7 cellular contexts compared by ENCODE assay signal in the genomic region with DNA sequence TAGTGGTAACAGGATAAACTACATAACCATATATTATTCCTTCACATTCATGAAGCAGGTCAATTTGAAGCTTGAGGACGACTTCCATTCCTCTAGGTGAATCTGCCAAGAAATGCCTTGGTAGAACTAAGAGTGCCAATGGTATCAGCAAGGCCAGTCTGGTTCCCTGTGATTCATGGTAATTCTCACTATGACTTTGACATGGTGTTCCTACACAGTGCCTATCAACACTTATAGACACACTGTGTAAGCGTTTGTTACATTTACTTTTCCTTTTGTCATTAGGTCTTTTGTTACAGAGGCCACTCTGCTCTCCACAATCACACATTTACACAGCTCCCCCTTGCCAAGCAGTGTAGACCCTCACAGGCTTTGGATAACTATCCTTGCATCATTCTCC. TPM values are rescaled to one million over a fixed set of nuclear protein-coding genes. Genes with fewer than 3 reads are reported as not detected.
DNase-seq lines count a peak whose midpoint lies in the region; ATAC-seq and TF ChIP-seq lines count a peak whose summit lies in the region.
"Not testable (repeated sequence)": the region's sequence is repeated elsewhere in the genome, so short reads cannot be mapped to it uniquely, and the experiment has no call there.

No MANE protein-coding gene starts in this region.

- H3K27me3 ChIP-seq in GM23338 (ENCODE audit: insufficient read depth), result not testable (repeated sequence)

- H2AFZ ChIP-seq in GM23338, result not testable (repeated sequence)

- H3K79me2 ChIP-seq in GM23338 (replicated peaks; ENCODE audit: insufficient read depth), result not testable (repeated sequence)

- not testable (repeated sequence) for H3K9me3 Mint-ChIP-seq in GM23338; activated CD4-positive, alpha-beta T cell treated with anti-CD3 and anti-CD28 coated beads, Interleukin-2, amount 10 ng/mL, durations not matched to agents 7 days and 5 days; activated T-cell treated with anti-CD3 and anti-CD28 coated beads, Interleukin-2, amount 50 U/mL, for 72 hours; activated naive CD8-positive, alpha-beta T cell (ENCODE audit: low read depth); progenitor cell of endocrine pancreas (ENCODE audit: low read depth)

- not testable (repeated sequence) for H4K20me1 ChIP-seq in GM23338 (replicated peaks; ENCODE audit: insufficient read depth)

- not testable (repeated sequence) for ATAC-seq in GM23338, T-helper 17 cell
- peak in 1 of 2 donors; percentile 22 for ATAC-seq in activated T-cell treated with anti-CD3 and anti-CD28 coated beads, Interleukin-2, amount 50 U/mL, for 72 hours (replicated peaks in 1 of 2)
- peak; percentile 10 for ATAC-seq in Right ventricle myocardium superior (ENCODE audit: poor library complexity)

- H3K36me3 Mint-ChIP-seq in GM23338 (ENCODE audit: low read depth), result peaks cover 68% of the 10 kb centered on the region
- H3K36me3 Mint-ChIP-seq in T-helper 17 cell (ENCODE audit: low read depth); activated naive CD8-positive, alpha-beta T cell: not testable (repeated sequence)
- peaks cover 47% of the 10 kb centered on the region for H3K36me3 Mint-ChIP-seq in activated CD4-positive, alpha-beta T cell treated with anti-CD3 and anti-CD28 coated beads, Interleukin-2, amount 10 ng/mL, durations not matched to agents 7 days and 5 days (ENCODE audit: low read depth)
- H3K36me3 Mint-ChIP-seq in activated T-cell treated with anti-CD3 and anti-CD28 coated beads, Interleukin-2, amount 50 U/mL, for 72 hours (ENCODE audit: insufficient read depth in 2 of 2), result peaks cover 7 to 24% of the 10 kb centered on the region in 2 donors
- H3K36me3 Mint-ChIP-seq in progenitor cell of endocrine pancreas (ENCODE audit: insufficient read depth), result peaks cover 29% of the 10 kb centered on the region

- H3K27ac Mint-ChIP-seq in GM23338 (peak overlapping the region; percentile 75), T-helper 17 cell (peak overlapping the region; percentile 78), progenitor cell of endocrine pancreas (peak overlapping the region; percentile 78)
- H3K27ac Mint-ChIP-seq in activated CD4-positive, alpha-beta T cell treated with anti-CD3 and anti-CD28 coated beads, Interleukin-2, amount 10 ng/mL, durations not matched to agents 7 days and 5 days, result peak overlapping the region; percentile 6
- peak overlapping the region; percentile 62 for H3K27ac Mint-ChIP-seq in activated T-cell treated with anti-CD3 and anti-CD28 coated beads, Interleukin-2, amount 50 U/mL, for 72 hours
- H3K27ac Mint-ChIP-seq in activated naive CD8-positive, alpha-beta T cell, result peak overlapping the region; percentile 59

- not testable (repeated sequence) for H3K4me2 ChIP-seq in GM23338

- peaks cover 16% of the 10 kb centered on the region for H3K4me1 Mint-ChIP-seq in GM23338
- not testable (repeated sequence) for H3K4me1 Mint-ChIP-seq in T-helper 17 cell; activated naive CD8-positive, alpha-beta T cell (ENCODE audit: low read depth); progenitor cell of endocrine pancreas (ENCODE audit: low read depth)
- H3K4me1 Mint-ChIP-seq in activated CD4-positive, alpha-beta T cell treated with anti-CD3 and anti-CD28 coated beads, Interleukin-2, amount 10 ng/mL, durations not matched to agents 7 days and 5 days, result peaks cover 14% of the 10 kb centered on the region
- peaks cover 16% of the 10 kb centered on the region for H3K4me1 Mint-ChIP-seq in activated T-cell treated with anti-CD3 and anti-CD28 coated beads, Interleukin-2, amount 50 U/mL, for 72 hours (ENCODE audit: low read depth)

- DNase-seq in GM23338 (ENCODE audit: low spot score); T-helper 17 cell; activated CD4-positive, alpha-beta T cell treated with anti-CD3 and anti-CD28 coated beads, Interleukin-2, amount 10 ng/mL, durations not matched to agents 7 days and 5 days; activated T-cell treated with anti-CD3 and anti-CD28 coated beads, Interleukin-2, amount 50 U/mL, for 72 hours; Right ventricle myocardium superior; progenitor cell of endocrine pancreas (ENCODE audit: low spot score, unreplicated experiment): not testable (repeated sequence)

- not testable (repeated sequence) for H3K4me3 Mint-ChIP-seq in GM23338; T-helper 17 cell; activated CD4-positive, alpha-beta T cell treated with anti-CD3 and anti-CD28 coated beads, Interleukin-2, amount 10 ng/mL, durations not matched to agents 7 days and 5 days; activated T-cell treated with anti-CD3 and anti-CD28 coated beads, Interleukin-2, amount 50 U/mL, for 72 hours; activated naive CD8-positive, alpha-beta T cell; progenitor cell of endocrine pancreas (ENCODE audit: low read depth)

- H3K9me3 ChIP-seq in T-helper 17 cell (ENCODE audit: control insufficient read depth, low read length, poor library complexity, severe bottlenecking), result not testable (repeated sequence)

- peaks cover 14% of the 10 kb centered on the region for H3K27me3 Mint-ChIP-seq in GM23338 (ENCODE audit: insufficient read depth, low read depth, poor library complexity)
- H3K27me3 Mint-ChIP-seq in T-helper 17 cell; activated CD4-positive, alpha-beta T cell treated with anti-CD3 and anti-CD28 coated beads, Interleukin-2, amount 10 ng/mL, durations not matched to agents 7 days and 5 days; activated T-cell treated with anti-CD3 and anti-CD28 coated beads, Interleukin-2, amount 50 U/mL, for 72 hours (ENCODE audit: low read depth); activated naive CD8-positive, alpha-beta T cell; progenitor cell of endocrine pancreas: not testable (repeated sequence)

- 0 out of 2 replicates have a peak overlapping the region, but pooled peaks have one; percentile 26 for H3K27ac ChIP-seq in GM23338 (ENCODE audit: low read depth)

- not testable (repeated sequence) for H3K9me2 ChIP-seq in GM23338 (ENCODE audit: insufficient read depth)

- H3K36me3 ChIP-seq in GM23338 (ENCODE audit: insufficient read depth), result peaks cover 23% of the 10 kb centered on the region

- not testable (repeated sequence) for H3K4me3 ChIP-seq in GM23338

- POLR2A ChIA-PET in activated CD4-positive, alpha-beta T cell treated with anti-CD3 and anti-CD28 coated beads, Interleukin-2, amount 10 ng/mL, durations not matched to agents 7 days and 5 days (lab: Charles Lee), result not testable (repeated sequence)

- not testable (repeated sequence) for H3K4me1 ChIP-seq in GM23338 (ENCODE audit: insufficient read depth)

- not testable (repeated sequence) for TF ChIP-seq CTCF in GM23338 (conservative IDR thresholded peaks at IDR 0.05; ENCODE audit: low read depth in 2 of 2); progenitor cell of endocrine pancreas (IDR thresholded peaks at IDR 0.05; ENCODE audit: unreplicated experiment)

- peaks cover 24% of the 10 kb centered on the region; the same call in 1 of the 2 replicates for H3F3A ChIP-seq in GM23338 (replicated peaks; ENCODE audit: low read depth)

- intact Hi-C loops in Right ventricle myocardium superior (cut with DNase I), result not testable (repeated sequence)

- CTCF ChIA-PET in activated CD4-positive, alpha-beta T cell treated with anti-CD3 and anti-CD28 coated beads, Interleukin-2, amount 10 ng/mL, durations not matched to agents 7 days and 5 days (lab: Charles Lee), result not testable (repeated sequence)

RNA-seq across cellular contexts. Expression of a gene that starts 34.1 kb away (rescaled TPM):
- total RNA-seq in GM23338 (2014; rRNA removed; shearing (Covaris generic)), result 30.9 and 42.3 TPM in 2 replicates
- polyA plus RNA-seq in GM23338 (2016; fragmentation: Nextera tagmentation; extraction: Ambion mirVana), result 35.0 and 35.8 TPM in 2 replicates
- total RNA-seq in T-helper 17 cell (under 1 TPM; 0.37 to 0.55 TPM), Right ventricle myocardium superior (7.9 TPM), progenitor cell of endocrine pancreas (10.9 and 12.9 TPM in 2 replicates)
- total RNA-seq in activated CD4-positive, alpha-beta T cell treated with anti-CD3 and anti-CD28 coated beads, Interleukin-2, amount 10 ng/mL, durations not matched to agents 7 days and 5 days, result 1 to 10 TPM; 3.5 to 4.7 TPM
- total RNA-seq in activated T-cell treated with anti-CD3 and anti-CD28 coated beads, Interleukin-2, amount 50 U/mL, for 72 hours, result 10 to 100 TPM; 16.2 to 24.8 TPM

Comparison
In these comparisons a context has a peak if more than half of its experiments do, and no peak if none do; other contexts are left out.
1. H3K27ac Mint-ChIP-seq: peak in every context shown above with its lines; median percentile 78 in T-helper 17 cell; 78 in progenitor cell of endocrine pancreas; 75 in GM23338; 62 in activated T-cell treated with anti-CD3 and anti-CD28 coated beads, Interleukin-2, amount 50 U/mL, for 72 hours; 59 in activated naive CD8-positive, alpha-beta T cell; 6 in activated CD4-positive, alpha-beta T cell treated with anti-CD3 and anti-CD28 coated beads, Interleukin-2, amount 10 ng/mL, durations not matched to agents 7 days and 5 days.